ENCODE assay signal across 1 cellular context in genomic region chr17:68733241-68734176, GRCh38.
TF ChIP-seq lines count a peak whose summit lies in the region.

No MANE protein-coding gene starts in this region.

TF ChIP-seq in IMR-90, 13 proteins besides CTCF, POLR2A, EP300 and RAD21 (continued from another document):
- no peak for TF ChIP-seq RCOR1 (IDR thresholded peaks at IDR 0.05; ENCODE audit: insufficient replicate concordance, low read length)
- TF ChIP-seq CEBPB (IDR thresholded peaks at IDR 0.05; ENCODE audit: low read depth, low read length): no peak
